In genomic region chr12:59710964-59711363, GRCh38 we compare ENCODE assay signal across 19 cellular contexts.
"Had no signal": no experiment of that assay in that cellular context is flagged by ENCODE, and none has a peak within 500 bp of the region (broad histone marks: within the 10 kb centered on the region; RNA-seq: fewer than 3 reads in every experiment).

No MANE protein-coding gene starts in this region.

- ATAC-seq: natural killer cell; psoas muscle; stimulated activated effector memory CD8-positive, alpha-beta T cell treated with anti-CD3 and anti-CD28 coated beads, Interleukin-12 subunit alpha, Interleukin-12 subunit beta, amount 100 ng/mL, for 72 hours had no signal

- H3K27ac ChIP-seq: hepatocyte, neural progenitor cell, neutrophil, parathyroid adenoma, psoas muscle, skin epidermis, tibial nerve, uterus had no signal

- H3K36me3 ChIP-seq: neural progenitor cell, neutrophil, tibial nerve, uterus had no signal

- H3K27me3 ChIP-seq: hepatocyte, neural progenitor cell, neutrophil, tibial nerve, uterus had no signal

- H3K4me3 ChIP-seq: hepatocyte, lung, neural progenitor cell, psoas muscle, skin epidermis, tibial nerve, uterus had no signal

- DNase-seq: islet precursor cell; mesendoderm; naive B cell; natural killer cell; nephron progenitor cell; occipital lobe; psoas muscle; stimulated activated CD4-positive, alpha-beta T cell treated with anti-CD3 and anti-CD28 coated beads, Interleukin-4, amount 100 ng/mL, for 24 hours; stimulated activated naive CD4-positive, alpha-beta T cell; substantia nigra; uterus had no signal

- H3K4me1 ChIP-seq: neural progenitor cell, parathyroid adenoma, psoas muscle, tibial nerve, uterus had no signal

- H3K9me3 ChIP-seq: neutrophil, psoas muscle, tibial nerve, uterus had no signal
